Comparison of ENCODE assay signal across 1 cellular context in genomic region chr2:207619764-207620203, GRCh38.
TF ChIP-seq lines count a peak whose summit lies in the region.

No MANE protein-coding gene starts in this region.

TF ChIP-seq in HepG2, 621 proteins besides CTCF, POLR2A, EP300 and RAD21 (continued from another document and continues in another):
- TF ChIP-seq PATZ1 (CRISPR knock-in tag; IDR thresholded peaks at IDR 0.05) (peak; percentile 40; the same call in 1 of the 2 replicates), ATF2 (CRISPR knock-in tag; IDR thresholded peaks at IDR 0.05) (peak; percentile 46; the same call in 1 of the 2 replicates), ARID3A (IDR thresholded peaks at IDR 0.05; ENCODE audit: low read depth, low read length) (peak; percentile 88), NCOA2 (CRISPR knock-in tag; IDR thresholded peaks at IDR 0.05) (peak; percentile 67; the same call in 1 of the 2 replicates), HCFC1 (IDR thresholded peaks at IDR 0.05; ENCODE audit: low read depth, low read length) (no peak), FOXO4 (CRISPR knock-in tag; conservative IDR thresholded peaks at IDR 0.05) (0 out of 2 replicates have a peak, but pooled peaks have one; percentile 80), YEATS4 (CRISPR knock-in tag; IDR thresholded peaks at IDR 0.05; ENCODE audit: borderline replicate concordance) (no peak), IKZF5 (CRISPR knock-in tag; IDR thresholded peaks at IDR 0.05) (0 out of 2 replicates have a peak, but pooled peaks have one; percentile 32), ELF1 (CRISPR knock-in tag; IDR thresholded peaks at IDR 0.05) (no peak), PBX3 (CRISPR knock-in tag; IDR thresholded peaks at IDR 0.05; ENCODE audit: borderline replicate concordance) (no peak), NCOA1 (CRISPR knock-in tag; IDR thresholded peaks at IDR 0.05) (peak; percentile 74; the same call in 1 of the 2 replicates), CBFB (CRISPR knock-in tag; IDR thresholded peaks at IDR 0.05) (no peak), NAIF1 (CRISPR knock-in tag; IDR thresholded peaks at IDR 0.05; ENCODE audit: borderline replicate concordance) (no peak), ZBTB39 (CRISPR knock-in tag; IDR thresholded peaks at IDR 0.05) (peak; percentile 99), ZNF121 (CRISPR knock-in tag; IDR thresholded peaks at IDR 0.05) (no peak), ZNF124 (CRISPR knock-in tag; IDR thresholded peaks at IDR 0.05) (0 out of 2 replicates have a peak, but pooled peaks have one; percentile 51), ZNF792 (CRISPR knock-in tag; IDR thresholded peaks at IDR 0.05) (0 out of 2 replicates have a peak, but pooled peaks have one; percentile 33), ZNF256 (CRISPR knock-in tag; conservative IDR thresholded peaks at IDR 0.05) (no peak), ZNF260 (CRISPR knock-in tag; IDR thresholded peaks at IDR 0.05; ENCODE audit: borderline replicate concordance, low read depth) (no peak), SIN3A (IDR thresholded peaks at IDR 0.05; ENCODE audit: borderline replicate concordance, low read depth, low read length) (no peak), ZNF3 (CRISPR knock-in tag; IDR thresholded peaks at IDR 0.05) (peak; percentile 88), SMC3 (IDR thresholded peaks at IDR 0.05; ENCODE audit: low read length) (peak; percentile 39; the same call in 1 of the 2 replicates), NR2C2 (CRISPR knock-in tag; IDR thresholded peaks at IDR 0.05; ENCODE audit: borderline replicate concordance) (peak; percentile 54), FOXK1 (CRISPR knock-in tag; IDR thresholded peaks at IDR 0.05; ENCODE audit: borderline replicate concordance, low read depth) (peak; percentile 76; the same call in 1 of the 2 replicates), ZNF589 (CRISPR knock-in tag; conservative IDR thresholded peaks at IDR 0.05) (no peak), ZGPAT (CRISPR knock-in tag; IDR thresholded peaks at IDR 0.05) (peak; percentile 83), ZBTB4 (CRISPR knock-in tag; IDR thresholded peaks at IDR 0.05; ENCODE audit: borderline replicate concordance) (no peak), HDAC1 (CRISPR knock-in tag; IDR thresholded peaks at IDR 0.05) (peak; percentile 66), CEBPG (CRISPR knock-in tag; IDR thresholded peaks at IDR 0.05) (peak; percentile 95), ZFP41 (CRISPR knock-in tag; IDR thresholded peaks at IDR 0.05; ENCODE audit: borderline replicate concordance) (no peak), MTA3 (CRISPR knock-in tag; IDR thresholded peaks at IDR 0.05) (no peak), HNF4A (CRISPR knock-in tag; IDR thresholded peaks at IDR 0.05) (peak; percentile 69; the same call in 1 of the 2 replicates), ZNF382 (CRISPR knock-in tag; IDR thresholded peaks at IDR 0.05; ENCODE audit: borderline replicate concordance) (no peak), SKI (IDR thresholded peaks at IDR 0.05; ENCODE audit: partially characterized antibody) (peak; percentile 36), PPARG (CRISPR knock-in tag; conservative IDR thresholded peaks at IDR 0.05) (peak; percentile 82), ZC3H4 (CRISPR knock-in tag; IDR thresholded peaks at IDR 0.05; ENCODE audit: borderline replicate concordance) (no peak), HDAC2 (CRISPR knock-in tag; IDR thresholded peaks at IDR 0.05) (peak; percentile 78), KLF9 (CRISPR knock-in tag; IDR thresholded peaks at IDR 0.05; ENCODE audit: low read depth) (no peak), ZNF264 (CRISPR knock-in tag; IDR thresholded peaks at IDR 0.05) (no peak), MED13 (CRISPR knock-in tag; IDR thresholded peaks at IDR 0.05) (no peak), CREB1 (IDR thresholded peaks at IDR 0.05) (no peak), CREB1 (CRISPR knock-in tag; IDR thresholded peaks at IDR 0.05) (peak; percentile 67; the same call in 1 of the 2 replicates), PBX2 (CRISPR knock-in tag; IDR thresholded peaks at IDR 0.05) (peak; percentile 70), GMEB1 (CRISPR knock-in tag; IDR thresholded peaks at IDR 0.05; ENCODE audit: borderline replicate concordance) (peak; percentile 30; the same call in 1 of the 2 replicates), CHD2 (IDR thresholded peaks at IDR 0.05; ENCODE audit: low read depth, low read length) (no peak)
